In the genomic region with DNA sequence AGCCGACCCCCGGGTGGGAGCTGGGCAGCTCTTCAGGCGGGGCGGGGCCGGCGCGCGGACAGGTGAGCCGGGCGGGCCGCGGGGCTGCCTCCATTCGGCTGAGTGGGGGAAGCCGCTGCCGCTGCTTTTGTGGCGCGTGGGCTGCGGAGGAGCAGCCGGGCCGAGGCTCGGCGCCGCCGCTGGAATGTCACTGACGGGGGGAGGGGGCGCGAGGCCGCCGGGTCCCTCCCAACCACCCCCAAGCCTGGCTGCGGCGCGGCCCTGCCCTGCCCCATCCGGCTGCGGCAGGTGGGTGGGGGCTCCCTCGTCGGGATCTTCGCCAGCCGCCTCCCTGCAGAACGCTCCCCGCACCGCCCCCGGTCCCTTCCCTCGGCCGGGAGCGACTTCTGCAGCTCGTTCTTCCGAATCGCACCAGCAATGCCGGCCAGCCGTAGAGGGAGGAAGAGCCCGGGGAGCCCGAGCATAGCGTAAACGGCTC, we compare ENCODE assay signal across 9 cellular contexts. TPM values are rescaled to one million over a fixed set of nuclear protein-coding genes. Genes with fewer than 3 reads are reported as not detected.
A peak's percentile ranks its signal among the peaks of the same experiment; 100 is the strongest.
DNase-seq lines count a peak whose midpoint lies in the region; ATAC-seq, FAIRE-seq and TF ChIP-seq lines count a peak whose summit lies in the region.
"Had no signal": no experiment of that assay in that cellular context is flagged by ENCODE, and none has a peak within 500 bp of the region (broad histone marks: within the 10 kb centered on the region; RNA-seq: fewer than 3 reads in every experiment).

No MANE protein-coding gene starts in this region.

- FAIRE-seq in D721Med (lab: Jason Lieb, UNC), result no peak

- no peaks in the 10 kb centered on the region for H3K27me3 Mint-ChIP-seq in T-cell
- H3K27me3 Mint-ChIP-seq: brain had no signal

- H3K9me3 Mint-ChIP-seq in T-cell, result no peaks in the 10 kb centered on the region
- H3K9me3 Mint-ChIP-seq: brain had no signal

- H3K4me3 ChIP-seq in duodenal mucosa (ENCODE audit: low read depth in 1 of 2, low read length in 2 of 2) (peak overlapping the region; percentile 86), mesenchymal stem cell (ENCODE audit: insufficient read depth in 1 of 2, low read depth in 1 of 2, low read length in 2 of 2) (peak overlapping the region; percentile 97)

- no peak overlapping the region for H2AK5ac ChIP-seq in mesenchymal stem cell (ENCODE audit: low read length, severe bottlenecking)

- H3K27ac ChIP-seq in duodenal mucosa (ENCODE audit: low read depth, low read length) (peak overlapping the region; percentile 76), mesenchymal stem cell (ENCODE audit: low read length, poor library complexity, severe bottlenecking) (peak overlapping the region; percentile 50)

- H2BK5ac ChIP-seq in mesenchymal stem cell (ENCODE audit: low read depth, low read length, poor library complexity, severe bottlenecking), result peak overlapping the region; percentile 89

- H3K9ac ChIP-seq in duodenal mucosa (ENCODE audit: low read depth in 1 of 2, low read length in 2 of 2) (peak overlapping the region; percentile 73 to 91), mesenchymal stem cell (ENCODE audit: low read length) (peak overlapping the region; percentile 100)

- peak overlapping the region; percentile 67 for H2BK15ac ChIP-seq in mesenchymal stem cell (ENCODE audit: low read depth, poor library complexity, severe bottlenecking)

- H3K4ac ChIP-seq in mesenchymal stem cell (ENCODE audit: low read depth in 1 of 2, low read length in 2 of 2), result peak overlapping the region; percentile 85 to 94

- H2BK120ac ChIP-seq in mesenchymal stem cell (ENCODE audit: low read depth, low read length), result peak overlapping the region; percentile 95

- H3K4me3 Mint-ChIP-seq in T-cell, result no peak overlapping the region

- peaks cover 5% of the 10 kb centered on the region for H3K79me1 ChIP-seq in mesenchymal stem cell (replicated peaks; ENCODE audit: low read length, poor library complexity, severe bottlenecking)

- H3K36me3 ChIP-seq in duodenal mucosa (ENCODE audit: control insufficient read depth in 1 of 2, insufficient read depth in 2 of 2, low read length in 2 of 2) (no peaks in the 10 kb centered on the region), mesenchymal stem cell (ENCODE audit: control insufficient read depth in 1 of 2, insufficient read depth in 2 of 2, low read depth in 1 of 2, low read length in 2 of 2) (peaks cover 0 to 6% of the 10 kb centered on the region in 2 experiments)

- ATAC-seq in GM19452 (IDR thresholded peaks at IDR 0.05; ENCODE audit: unreplicated experiment) (peak; percentile 30), HG03558 (IDR thresholded peaks at IDR 0.05; ENCODE audit: extremely low read depth, unreplicated experiment) (peak; percentile 15), T-cell (replicated peaks in 1 of 4) (peak; percentile 28 to 41 (median 36))

- H3K36me3 Mint-ChIP-seq in T-cell, result no peaks in the 10 kb centered on the region

- H3K4me2 ChIP-seq in mesenchymal stem cell (ENCODE audit: low read length, poor library complexity, severe bottlenecking), result peak overlapping the region; percentile 49

- peak overlapping the region; percentile 94 for H4K91ac ChIP-seq in mesenchymal stem cell (ENCODE audit: low read length)

- CTCF ChIA-PET in T-cell (lab: Charles Lee), result interaction anchor here in 1 of 2 donors (1.0 kb wide), 1 partner anchor 48 kb away, joined by 3 read pairs; the partner anchor contains the start of gene GLE1

- no peak overlapping the region for H3K27ac Mint-ChIP-seq in T-cell

- H3K9me3 ChIP-seq in duodenal mucosa (ENCODE audit: control insufficient read depth in 1 of 2, low read length in 2 of 2) (no peaks in the 10 kb centered on the region), mesenchymal stem cell (ENCODE audit: control insufficient read depth, low read length) (no peaks in the 10 kb centered on the region)

- H2BK12ac ChIP-seq in mesenchymal stem cell (ENCODE audit: low read length in 2 of 2), result peak overlapping the region in 1 of 2 experiments; percentile 72

- H3K4me1 Mint-ChIP-seq in T-cell, result peaks cover 28 to 38% (median 29%) of the 10 kb centered on the region in 3 donors

- no peaks in the 10 kb centered on the region for H3K27me3 ChIP-seq in duodenal mucosa (ENCODE audit: control insufficient read depth in 1 of 2, insufficient read depth in 2 of 2, low read length in 2 of 2)
- H3K27me3 ChIP-seq in mesenchymal stem cell (ENCODE audit: control insufficient read depth in 1 of 2, insufficient read depth in 1 of 2, low read length in 2 of 2), result no peaks in the 10 kb centered on the region

- peak overlapping the region; percentile 50 for H4K8ac ChIP-seq in mesenchymal stem cell (ENCODE audit: low read length)

- DNase-seq in DMS53 (lab: John Stamatoyannopoulos, UW), result peak; percentile 80
- peak in 18 of 34 experiments; percentile 0 to 52 (median 20) for DNase-seq in T-cell
- DNase-seq in mesenchymal stem cell, result no peak
- DNase-seq in stimulated activated CD8-positive, alpha-beta memory T cell treated with anti-CD3 and anti-CD28 coated beads, Interleukin-15, amount 100 ng/mL, for 48 hours (ENCODE audit: low read depth in 2 of 2), result peak; percentile 29 to 38
- no peak for DNase-seq in D721Med (ENCODE audit: insufficient read length, low spot score)

- POLR2A ChIA-PET in T-cell (lab: Charles Lee), result interaction anchor here (0.6 to 1.1 kb wide), 5 partner anchors 8 to 1727 kb away, joined by 3 to 4 read pairs (median 4); no protein-coding TSS in a partner anchor

- 2% methylated on average over 41 of the region's 54 CpGs for WGBS in mesenchymal stem cell

- peak overlapping the region; percentile 16 to 71 for H3K18ac ChIP-seq in mesenchymal stem cell (ENCODE audit: low read depth in 1 of 2, low read length in 2 of 2)

- no peak for TF ChIP-seq CTCF in D721Med (IDR thresholded peaks at IDR 0.05; ENCODE audit: insufficient read depth, missing control alignments)

- H3K14ac ChIP-seq in mesenchymal stem cell (ENCODE audit: low read length in 2 of 2), result peak overlapping the region in 1 of 2 experiments; percentile 95

- H2AFZ ChIP-seq in mesenchymal stem cell (ENCODE audit: low read depth, low read length), result peak overlapping the region; percentile 44

- H3K4me1 ChIP-seq in duodenal mucosa (ENCODE audit: control insufficient read depth in 1 of 2, insufficient read depth in 2 of 2, low read length in 2 of 2) (peaks cover 32 to 33% of the 10 kb centered on the region in 2 donors), mesenchymal stem cell (ENCODE audit: control insufficient read depth, insufficient read depth, low read depth, low read length) (peaks cover 9% of the 10 kb centered on the region)

- peak overlapping the region in 1 of 2 experiments; percentile 99 for H3K23ac ChIP-seq in mesenchymal stem cell (ENCODE audit: low read length in 2 of 2)

RNA-seq across cellular contexts. Expression of gene SPTAN1, which starts 0.4 kb away (rescaled TPM):
- total RNA-seq in T-cell, result 100 to 1,000 TPM; 446 to 594 (median 461) TPM
- polyA plus RNA-seq in mesenchymal stem cell (2013, experiment 1 of 2), result 107 TPM
- polyA plus RNA-seq in mesenchymal stem cell (2013, experiment 2 of 2), result 95.5 TPM

RNA-seq across cellular contexts. Expression of gene GLE1, which starts 48.3 kb away (rescaled TPM):
- 10 to 100 TPM; 15.5 to 30.5 (median 29.1) TPM for total RNA-seq in T-cell
- polyA plus RNA-seq in mesenchymal stem cell (2013, experiment 1 of 2), result 9.8 TPM
- 10.1 TPM for polyA plus RNA-seq in mesenchymal stem cell (2013, experiment 2 of 2)

Comparison
In these comparisons a context has a peak if more than half of its experiments do, and no peak if none do; other contexts are left out.
1. DNase-seq: peak in DMS53 (single experiment), T-cell (18 of 34) and stimulated activated CD8-positive, alpha-beta memory T cell treated with anti-CD3 and anti-CD28 coated beads, Interleukin-15, amount 100 ng/mL, for 48 hours (2 of 2); none in mesenchymal stem cell (single experiment) and D721Med (single experiment).
2. Peak in every context shown above with its lines, with median percentiles within 50 percentile points of each other: ATAC-seq.